22 cellular contexts compared by ENCODE assay signal in genomic region chr16:68833251-68833650, GRCh38.
"Had no signal": no experiment of that assay in that cellular context is flagged by ENCODE, and none has a peak within 500 bp of the region (broad histone marks: within the 10 kb centered on the region; RNA-seq: fewer than 3 reads in every experiment).

No MANE protein-coding gene starts in this region.

- H3K4me1 ChIP-seq: SJSA1 had no signal

- H3K9me3 ChIP-seq: MG63, SJSA1 had no signal

- H3K27ac ChIP-seq: SJSA1, SK-N-MC had no signal

- H3K27me3 ChIP-seq: MG63, SJSA1 had no signal

- DNase-seq: Karpas-422, KG1, MG63, NCI-H1092, NCI-H1105 treated with DMSO at 0.1 percent for 48 hours, NCI-H1417 treated with DMSO at 0.1 percent for 48 hours, NCI-H146, NCI-H187, NCI-H2029, NCI-H2081 treated with DMSO at 0.1 percent for 48 hours, NCI-H2171, NCI-H226, NCI-H446, NCI-H510A, NCI-H524 treated with DMSO at 0.1 percent for 48 hours, NCI-H69, NCI-H774, Right ventricle myocardium superior, RPMI8226, SIG-M5 had no signal

- H3K4me3 ChIP-seq: MG63, SJSA1, SK-N-MC had no signal

- H3K36me3 ChIP-seq: MG63, SJSA1 had no signal
